In the genomic region with DNA sequence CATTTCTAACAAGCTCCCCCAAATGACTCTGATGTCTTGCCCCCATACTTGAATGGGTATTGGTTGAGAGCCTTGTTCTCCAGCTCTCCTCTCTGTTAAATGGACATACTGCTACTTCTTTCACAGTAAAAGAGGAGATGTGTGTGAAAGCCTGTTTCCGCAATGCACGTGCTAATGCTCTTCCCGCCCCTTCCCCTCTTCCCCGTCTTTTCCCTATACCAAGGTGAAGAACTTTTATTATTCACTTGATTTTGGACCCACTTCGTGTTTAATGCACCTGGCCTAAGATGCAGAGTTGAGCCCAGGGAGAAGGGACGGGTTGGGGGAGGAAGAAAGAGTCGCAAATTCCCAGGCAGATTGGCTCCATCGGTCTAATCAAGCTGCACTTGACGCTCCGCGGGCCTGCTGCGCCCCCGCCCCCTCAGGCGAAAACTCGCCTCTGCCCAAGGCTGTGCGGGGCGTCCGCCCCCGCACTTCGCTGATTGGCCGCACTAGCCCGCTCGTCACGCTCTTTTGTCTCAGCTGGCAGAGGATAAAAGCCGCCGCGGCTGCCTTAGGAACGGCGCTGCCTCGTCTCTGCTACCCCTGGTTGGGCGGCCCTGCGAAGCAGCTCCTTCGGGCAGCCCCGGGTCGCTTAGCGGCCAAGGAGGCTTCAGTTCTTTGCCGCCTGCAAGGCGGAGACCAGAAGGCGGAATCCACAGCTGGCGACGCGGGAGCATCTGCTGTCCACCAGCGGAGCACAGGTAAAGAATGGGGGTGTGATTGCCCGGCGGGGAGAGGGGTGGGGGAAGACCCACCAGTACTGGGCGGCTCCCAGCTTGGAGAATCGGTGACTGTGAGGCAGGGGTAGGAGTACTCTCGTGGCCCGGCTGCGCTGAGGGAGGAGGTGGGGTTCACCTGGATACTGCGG, we compare ENCODE assay signal across 7 cellular contexts. TPM values are rescaled to one million over a fixed set of nuclear protein-coding genes. Genes with fewer than 3 reads are reported as not detected.
A peak's percentile ranks its signal among the peaks of the same experiment; 100 is the strongest.
DNase-seq lines count a peak whose midpoint lies in the region; ATAC-seq and TF ChIP-seq lines count a peak whose summit lies in the region.

A gene (plus strand): TSS at position 562 of the 910 bp plus-strand sequence. CDS start 1,421 bp downstream, outside the sequence.

- TF ChIP-seq POLR2A in right lobe of liver (IDR thresholded peaks at IDR 0.05): no peak

- peak within 1 kb of the TSS; percentile 14 for H3K27ac Mint-ChIP-seq in activated B cell treated with CpG ODN at 0.5 μM for 24 hours

- POLR2A ChIA-PET in activated B cell treated with CpG ODN at 0.5 μM for 24 hours (lab: Charles Lee): interaction anchor here (0.7 to 1.1 kb wide), 3 partner anchors 9 to 441 kb away, joined by 3 to 12 read pairs (median 4); no protein-coding TSS in a partner anchor

- H3K27me3 Mint-ChIP-seq in activated B cell treated with CpG ODN at 0.5 μM for 24 hours: peaks cover 32% of the 10 kb centered on the region

- WGBS in right lobe of liver (ENCODE audit: insufficient coverage, low coverage, low lambda C conversion rate, missing lambda C conversion rate): 22% methylated on average over 40 of the region's 51 CpGs

- H3K4me1 Mint-ChIP-seq in activated B cell treated with CpG ODN at 0.5 μM for 24 hours: peaks cover 28% of the 10 kb centered on the region

- intact Hi-C loops in activated B cell treated with CpG ODN at 0.5 μM for 24 hours (cut with micrococcal nuclease) (no loop called here), right lobe of liver (cut with DNase I) (no loop called here)

- DNase-seq in NCI-H1417 treated with DMSO at 0.1 percent for 48 hours (lab: John Stamatoyannopoulos, UW) (peak; percentile 11), activated B cell treated with CpG ODN at 0.5 μM for 24 hours (peak; percentile 32), choroid plexus epithelial cell (ENCODE audit: low read depth) (peak; percentile 42), right lobe of liver (peak in 1 of 3 donors; percentile 32)
- DNase-seq in stimulated activated CD8-positive, alpha-beta memory T cell treated with anti-CD3 and anti-CD28 coated beads, Interleukin-4, amount 100 ng/mL, for 48 hours: peak; percentile 38

- no peaks in the 10 kb centered on the region for H3K36me3 Mint-ChIP-seq in activated B cell treated with CpG ODN at 0.5 μM for 24 hours (ENCODE audit: low read depth)

- TF ChIP-seq CTCF in activated B cell treated with CpG ODN at 0.5 μM for 24 hours (IDR thresholded peaks at IDR 0.05): no peak
- TF ChIP-seq CTCF in choroid plexus epithelial cell (conservative IDR thresholded peaks at IDR 0.05; ENCODE audit: low read depth, low read length): no peak
- no peak for TF ChIP-seq CTCF in right lobe of liver (IDR thresholded peaks at IDR 0.05)

- ATAC-seq in GM18511 (IDR thresholded peaks at IDR 0.05; ENCODE audit: unreplicated experiment) (peak; percentile 68), activated B cell treated with CpG ODN at 0.5 μM for 24 hours (ENCODE audit: low read depth) (peak; percentile 91), right lobe of liver (peak; percentile 34 to 63 (median 56)), HG03139 (IDR thresholded peaks at IDR 0.05; ENCODE audit: unreplicated experiment) (no peak)

- CTCF ChIA-PET in activated B cell treated with CpG ODN at 0.5 μM for 24 hours (lab: Charles Lee): interaction anchor here (1.3 to 2.2 kb wide), 2 partner anchors 15 to 16 kb away, joined by 7 to 8 read pairs; no protein-coding TSS in a partner anchor

- H3K9me3 Mint-ChIP-seq in activated B cell treated with CpG ODN at 0.5 μM for 24 hours: no peaks in the 10 kb centered on the region

- no peaks in the 10 kb centered on the region for H3K36me3 ChIP-seq in right lobe of liver

- H3K4me3 Mint-ChIP-seq in activated B cell treated with CpG ODN at 0.5 μM for 24 hours: peak within 1 kb of the TSS; percentile 79

- H3K9me3 ChIP-seq in right lobe of liver: no peaks in the 10 kb centered on the region

- H3K27me3 ChIP-seq in right lobe of liver: no peaks in the 10 kb centered on the region

- H3K4me3 ChIP-seq in choroid plexus epithelial cell (ENCODE audit: low read depth, low read length) (peak within 1 kb of the TSS; percentile 26), right lobe of liver (no peak within 1 kb of the TSS)

- H3K27ac ChIP-seq in right lobe of liver: no peak within 1 kb of the TSS

- no peaks in the 10 kb centered on the region for H3K4me1 ChIP-seq in right lobe of liver

RNA-seq across cellular contexts. Expression of the gene that starts here (rescaled TPM):
- not detected in 2 replicates for total RNA-seq in activated B cell treated with CpG ODN at 0.5 μM for 24 hours
- not detected for total RNA-seq in right lobe of liver

Comparison
In these comparisons a context has a peak if more than half of its experiments do, and no peak if none do; other contexts are left out.
1. Peak in DNase-seq and ATAC-seq in activated B cell treated with CpG ODN at 0.5 μM for 24 hours; RNA of the gene not detected or under 1 TPM.
2. Peak in ATAC-seq in right lobe of liver; RNA of the gene not detected or under 1 TPM.